Comparison of ENCODE assay signal across 1 cellular context in the genomic region with DNA sequence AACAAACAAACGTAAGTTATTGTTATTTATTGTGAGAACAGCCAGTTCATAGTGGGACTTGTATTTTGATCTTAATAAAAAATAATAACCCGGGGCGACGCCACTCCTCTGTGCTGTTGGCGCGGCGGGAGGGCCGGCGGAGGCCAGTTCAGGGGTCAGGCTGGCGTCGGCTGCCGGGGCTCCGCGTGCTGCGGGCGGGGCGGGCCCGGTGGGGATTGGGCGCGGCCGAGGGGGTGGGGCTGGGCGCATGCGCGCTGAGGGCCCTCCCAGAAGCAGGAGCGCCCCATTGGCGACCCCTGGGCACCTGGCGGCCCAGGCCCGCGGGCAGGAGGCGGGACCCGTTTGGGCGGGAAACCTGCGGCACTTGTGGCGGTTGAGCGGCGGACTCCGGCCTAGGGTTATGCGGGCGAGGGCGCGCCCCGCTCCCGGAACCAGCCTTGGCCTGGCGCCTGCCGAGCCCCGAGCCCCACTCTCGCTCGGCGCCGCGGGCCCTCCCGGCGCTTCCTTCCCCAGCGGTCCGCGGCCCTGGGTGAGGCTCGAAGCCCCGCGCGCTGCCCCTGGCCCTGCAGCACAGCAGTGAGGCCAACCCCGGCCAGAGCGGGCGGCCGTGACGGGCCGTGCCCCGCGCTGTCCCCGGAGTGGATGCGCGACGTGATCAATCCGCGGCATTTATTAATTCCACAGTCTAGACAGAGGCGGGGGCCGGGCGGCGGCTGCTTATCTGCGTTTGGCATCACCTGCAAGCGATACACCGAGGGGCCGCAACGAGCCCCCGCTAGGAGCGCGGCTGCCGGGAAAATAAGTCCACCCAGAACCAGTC.
A peak's percentile ranks its signal among the peaks of the same experiment; 100 is the strongest.
TF ChIP-seq lines count a peak whose summit lies in the region.

No MANE protein-coding gene starts in this region.

TF ChIP-seq in WTC11, 78 proteins besides CTCF, POLR2A, EP300 and RAD21 (continued from another document and continues in another):
- TF ChIP-seq, protein P1, sequence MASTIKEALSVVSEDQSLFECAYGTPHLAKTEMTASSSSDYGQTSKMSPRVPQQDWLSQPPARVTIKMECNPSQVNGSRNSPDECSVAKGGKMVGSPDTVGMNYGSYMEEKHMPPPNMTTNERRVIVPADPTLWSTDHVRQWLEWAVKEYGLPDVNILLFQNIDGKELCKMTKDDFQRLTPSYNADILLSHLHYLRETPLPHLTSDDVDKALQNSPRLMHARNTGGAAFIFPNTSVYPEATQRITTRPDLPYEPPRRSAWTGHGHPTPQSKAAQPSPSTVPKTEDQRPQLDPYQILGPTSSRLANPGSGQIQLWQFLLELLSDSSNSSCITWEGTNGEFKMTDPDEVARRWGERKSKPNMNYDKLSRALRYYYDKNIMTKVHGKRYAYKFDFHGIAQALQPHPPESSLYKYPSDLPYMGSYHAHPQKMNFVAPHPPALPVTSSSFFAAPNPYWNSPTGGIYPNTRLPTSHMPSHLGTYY (CRISPR knock-in tag; IDR thresholded peaks at IDR 0.05) = no peak
- TF ChIP-seq RORB (CRISPR knock-in tag; IDR thresholded peaks at IDR 0.05) (no peak), MYBL2 (CRISPR knock-in tag; IDR thresholded peaks at IDR 0.05) (peak; percentile 57), SOX15 (CRISPR knock-in tag; IDR thresholded peaks at IDR 0.05) (no peak), TP53 (CRISPR knock-in tag; IDR thresholded peaks at IDR 0.05) (peak; percentile 94), JAZF1 (CRISPR knock-in tag; IDR thresholded peaks at IDR 0.05) (no peak), CREM (CRISPR knock-in tag; IDR thresholded peaks at IDR 0.05) (peak; percentile 66; the same call in 1 of the 2 replicates), TEAD1 (CRISPR knock-in tag; IDR thresholded peaks at IDR 0.05) (peak; percentile 68; the same call in 1 of the 2 replicates), TEAD4 (CRISPR knock-in tag; IDR thresholded peaks at IDR 0.05) (no peak; the same call in 1 of the 2 replicates), GTF2I (CRISPR knock-in tag; conservative IDR thresholded peaks at IDR 0.05) (no peak), NR1H2 (CRISPR knock-in tag; IDR thresholded peaks at IDR 0.05) (no peak), ZNF423 (CRISPR knock-in tag; IDR thresholded peaks at IDR 0.05) (no peak), ATF1 (CRISPR knock-in tag; IDR thresholded peaks at IDR 0.05) (no peak)
- TF ChIP-seq, protein P2, sequence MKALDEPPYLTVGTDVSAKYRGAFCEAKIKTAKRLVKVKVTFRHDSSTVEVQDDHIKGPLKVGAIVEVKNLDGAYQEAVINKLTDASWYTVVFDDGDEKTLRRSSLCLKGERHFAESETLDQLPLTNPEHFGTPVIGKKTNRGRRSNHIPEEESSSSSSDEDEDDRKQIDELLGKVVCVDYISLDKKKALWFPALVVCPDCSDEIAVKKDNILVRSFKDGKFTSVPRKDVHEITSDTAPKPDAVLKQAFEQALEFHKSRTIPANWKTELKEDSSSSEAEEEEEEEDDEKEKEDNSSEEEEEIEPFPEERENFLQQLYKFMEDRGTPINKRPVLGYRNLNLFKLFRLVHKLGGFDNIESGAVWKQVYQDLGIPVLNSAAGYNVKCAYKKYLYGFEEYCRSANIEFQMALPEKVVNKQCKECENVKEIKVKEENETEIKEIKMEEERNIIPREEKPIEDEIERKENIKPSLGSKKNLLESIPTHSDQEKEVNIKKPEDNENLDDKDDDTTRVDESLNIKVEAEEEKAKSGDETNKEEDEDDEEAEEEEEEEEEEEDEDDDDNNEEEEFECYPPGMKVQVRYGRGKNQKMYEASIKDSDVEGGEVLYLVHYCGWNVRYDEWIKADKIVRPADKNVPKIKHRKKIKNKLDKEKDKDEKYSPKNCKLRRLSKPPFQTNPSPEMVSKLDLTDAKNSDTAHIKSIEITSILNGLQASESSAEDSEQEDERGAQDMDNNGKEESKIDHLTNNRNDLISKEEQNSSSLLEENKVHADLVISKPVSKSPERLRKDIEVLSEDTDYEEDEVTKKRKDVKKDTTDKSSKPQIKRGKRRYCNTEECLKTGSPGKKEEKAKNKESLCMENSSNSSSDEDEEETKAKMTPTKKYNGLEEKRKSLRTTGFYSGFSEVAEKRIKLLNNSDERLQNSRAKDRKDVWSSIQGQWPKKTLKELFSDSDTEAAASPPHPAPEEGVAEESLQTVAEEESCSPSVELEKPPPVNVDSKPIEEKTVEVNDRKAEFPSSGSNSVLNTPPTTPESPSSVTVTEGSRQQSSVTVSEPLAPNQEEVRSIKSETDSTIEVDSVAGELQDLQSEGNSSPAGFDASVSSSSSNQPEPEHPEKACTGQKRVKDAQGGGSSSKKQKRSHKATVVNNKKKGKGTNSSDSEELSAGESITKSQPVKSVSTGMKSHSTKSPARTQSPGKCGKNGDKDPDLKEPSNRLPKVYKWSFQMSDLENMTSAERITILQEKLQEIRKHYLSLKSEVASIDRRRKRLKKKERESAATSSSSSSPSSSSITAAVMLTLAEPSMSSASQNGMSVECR (CRISPR knock-in tag; IDR thresholded peaks at IDR 0.05; ENCODE audit: borderline replicate concordance) = 0 out of 2 replicates have a peak, but pooled peaks have one; percentile 13
- TF ChIP-seq, protein P3, sequence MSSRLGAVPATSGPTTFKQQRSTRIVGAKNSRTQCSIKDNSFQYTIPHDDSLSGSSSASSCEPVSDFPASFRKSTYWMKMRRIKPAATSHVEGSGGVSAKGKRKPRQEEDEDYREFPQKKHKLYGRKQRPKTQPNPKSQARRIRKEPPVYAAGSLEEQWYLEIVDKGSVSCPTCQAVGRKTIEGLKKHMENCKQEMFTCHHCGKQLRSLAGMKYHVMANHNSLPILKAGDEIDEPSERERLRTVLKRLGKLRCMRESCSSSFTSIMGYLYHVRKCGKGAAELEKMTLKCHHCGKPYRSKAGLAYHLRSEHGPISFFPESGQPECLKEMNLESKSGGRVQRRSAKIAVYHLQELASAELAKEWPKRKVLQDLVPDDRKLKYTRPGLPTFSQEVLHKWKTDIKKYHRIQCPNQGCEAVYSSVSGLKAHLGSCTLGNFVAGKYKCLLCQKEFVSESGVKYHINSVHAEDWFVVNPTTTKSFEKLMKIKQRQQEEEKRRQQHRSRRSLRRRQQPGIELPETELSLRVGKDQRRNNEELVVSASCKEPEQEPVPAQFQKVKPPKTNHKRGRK (CRISPR knock-in tag; IDR thresholded peaks at IDR 0.05; ENCODE audit: borderline replicate concordance) = 0 out of 2 replicates have a peak, but pooled peaks have one; percentile 9
- TF ChIP-seq, protein P4, sequence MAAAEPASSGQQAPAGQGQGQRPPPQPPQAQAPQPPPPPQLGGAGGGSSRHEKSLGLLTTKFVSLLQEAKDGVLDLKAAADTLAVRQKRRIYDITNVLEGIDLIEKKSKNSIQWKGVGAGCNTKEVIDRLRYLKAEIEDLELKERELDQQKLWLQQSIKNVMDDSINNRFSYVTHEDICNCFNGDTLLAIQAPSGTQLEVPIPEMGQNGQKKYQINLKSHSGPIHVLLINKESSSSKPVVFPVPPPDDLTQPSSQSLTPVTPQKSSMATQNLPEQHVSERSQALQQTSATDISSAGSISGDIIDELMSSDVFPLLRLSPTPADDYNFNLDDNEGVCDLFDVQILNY (CRISPR knock-in tag; IDR thresholded peaks at IDR 0.05) = peak; percentile 88
- TF ChIP-seq, protein P5, sequence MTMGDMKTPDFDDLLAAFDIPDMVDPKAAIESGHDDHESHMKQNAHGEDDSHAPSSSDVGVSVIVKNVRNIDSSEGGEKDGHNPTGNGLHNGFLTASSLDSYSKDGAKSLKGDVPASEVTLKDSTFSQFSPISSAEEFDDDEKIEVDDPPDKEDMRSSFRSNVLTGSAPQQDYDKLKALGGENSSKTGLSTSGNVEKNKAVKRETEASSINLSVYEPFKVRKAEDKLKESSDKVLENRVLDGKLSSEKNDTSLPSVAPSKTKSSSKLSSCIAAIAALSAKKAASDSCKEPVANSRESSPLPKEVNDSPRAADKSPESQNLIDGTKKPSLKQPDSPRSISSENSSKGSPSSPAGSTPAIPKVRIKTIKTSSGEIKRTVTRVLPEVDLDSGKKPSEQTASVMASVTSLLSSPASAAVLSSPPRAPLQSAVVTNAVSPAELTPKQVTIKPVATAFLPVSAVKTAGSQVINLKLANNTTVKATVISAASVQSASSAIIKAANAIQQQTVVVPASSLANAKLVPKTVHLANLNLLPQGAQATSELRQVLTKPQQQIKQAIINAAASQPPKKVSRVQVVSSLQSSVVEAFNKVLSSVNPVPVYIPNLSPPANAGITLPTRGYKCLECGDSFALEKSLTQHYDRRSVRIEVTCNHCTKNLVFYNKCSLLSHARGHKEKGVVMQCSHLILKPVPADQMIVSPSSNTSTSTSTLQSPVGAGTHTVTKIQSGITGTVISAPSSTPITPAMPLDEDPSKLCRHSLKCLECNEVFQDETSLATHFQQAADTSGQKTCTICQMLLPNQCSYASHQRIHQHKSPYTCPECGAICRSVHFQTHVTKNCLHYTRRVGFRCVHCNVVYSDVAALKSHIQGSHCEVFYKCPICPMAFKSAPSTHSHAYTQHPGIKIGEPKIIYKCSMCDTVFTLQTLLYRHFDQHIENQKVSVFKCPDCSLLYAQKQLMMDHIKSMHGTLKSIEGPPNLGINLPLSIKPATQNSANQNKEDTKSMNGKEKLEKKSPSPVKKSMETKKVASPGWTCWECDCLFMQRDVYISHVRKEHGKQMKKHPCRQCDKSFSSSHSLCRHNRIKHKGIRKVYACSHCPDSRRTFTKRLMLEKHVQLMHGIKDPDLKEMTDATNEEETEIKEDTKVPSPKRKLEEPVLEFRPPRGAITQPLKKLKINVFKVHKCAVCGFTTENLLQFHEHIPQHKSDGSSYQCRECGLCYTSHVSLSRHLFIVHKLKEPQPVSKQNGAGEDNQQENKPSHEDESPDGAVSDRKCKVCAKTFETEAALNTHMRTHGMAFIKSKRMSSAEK (CRISPR knock-in tag; IDR thresholded peaks at IDR 0.05; ENCODE audit: borderline replicate concordance) = no peak
- TF ChIP-seq, protein P6, sequence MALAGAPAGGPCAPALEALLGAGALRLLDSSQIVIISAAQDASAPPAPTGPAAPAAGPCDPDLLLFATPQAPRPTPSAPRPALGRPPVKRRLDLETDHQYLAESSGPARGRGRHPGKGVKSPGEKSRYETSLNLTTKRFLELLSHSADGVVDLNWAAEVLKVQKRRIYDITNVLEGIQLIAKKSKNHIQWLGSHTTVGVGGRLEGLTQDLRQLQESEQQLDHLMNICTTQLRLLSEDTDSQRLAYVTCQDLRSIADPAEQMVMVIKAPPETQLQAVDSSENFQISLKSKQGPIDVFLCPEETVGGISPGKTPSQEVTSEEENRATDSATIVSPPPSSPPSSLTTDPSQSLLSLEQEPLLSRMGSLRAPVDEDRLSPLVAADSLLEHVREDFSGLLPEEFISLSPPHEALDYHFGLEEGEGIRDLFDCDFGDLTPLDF (CRISPR knock-in tag; IDR thresholded peaks at IDR 0.05) = 0 out of 2 replicates have a peak, but pooled peaks have one; percentile 70
- TF ChIP-seq, protein P7, sequence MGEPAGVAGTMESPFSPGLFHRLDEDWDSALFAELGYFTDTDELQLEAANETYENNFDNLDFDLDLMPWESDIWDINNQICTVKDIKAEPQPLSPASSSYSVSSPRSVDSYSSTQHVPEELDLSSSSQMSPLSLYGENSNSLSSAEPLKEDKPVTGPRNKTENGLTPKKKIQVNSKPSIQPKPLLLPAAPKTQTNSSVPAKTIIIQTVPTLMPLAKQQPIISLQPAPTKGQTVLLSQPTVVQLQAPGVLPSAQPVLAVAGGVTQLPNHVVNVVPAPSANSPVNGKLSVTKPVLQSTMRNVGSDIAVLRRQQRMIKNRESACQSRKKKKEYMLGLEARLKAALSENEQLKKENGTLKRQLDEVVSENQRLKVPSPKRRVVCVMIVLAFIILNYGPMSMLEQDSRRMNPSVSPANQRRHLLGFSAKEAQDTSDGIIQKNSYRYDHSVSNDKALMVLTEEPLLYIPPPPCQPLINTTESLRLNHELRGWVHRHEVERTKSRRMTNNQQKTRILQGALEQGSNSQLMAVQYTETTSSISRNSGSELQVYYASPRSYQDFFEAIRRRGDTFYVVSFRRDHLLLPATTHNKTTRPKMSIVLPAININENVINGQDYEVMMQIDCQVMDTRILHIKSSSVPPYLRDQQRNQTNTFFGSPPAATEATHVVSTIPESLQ (CRISPR knock-in tag; IDR thresholded peaks at IDR 0.05) = no peak
- TF ChIP-seq, protein P8, sequence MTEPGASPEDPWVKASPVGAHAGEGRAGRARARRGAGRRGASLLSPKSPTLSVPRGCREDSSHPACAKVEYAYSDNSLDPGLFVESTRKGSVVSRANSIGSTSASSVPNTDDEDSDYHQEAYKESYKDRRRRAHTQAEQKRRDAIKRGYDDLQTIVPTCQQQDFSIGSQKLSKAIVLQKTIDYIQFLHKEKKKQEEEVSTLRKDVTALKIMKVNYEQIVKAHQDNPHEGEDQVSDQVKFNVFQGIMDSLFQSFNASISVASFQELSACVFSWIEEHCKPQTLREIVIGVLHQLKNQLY (CRISPR knock-in tag; IDR thresholded peaks at IDR 0.05) = no peak
- TF ChIP-seq, protein P9, sequence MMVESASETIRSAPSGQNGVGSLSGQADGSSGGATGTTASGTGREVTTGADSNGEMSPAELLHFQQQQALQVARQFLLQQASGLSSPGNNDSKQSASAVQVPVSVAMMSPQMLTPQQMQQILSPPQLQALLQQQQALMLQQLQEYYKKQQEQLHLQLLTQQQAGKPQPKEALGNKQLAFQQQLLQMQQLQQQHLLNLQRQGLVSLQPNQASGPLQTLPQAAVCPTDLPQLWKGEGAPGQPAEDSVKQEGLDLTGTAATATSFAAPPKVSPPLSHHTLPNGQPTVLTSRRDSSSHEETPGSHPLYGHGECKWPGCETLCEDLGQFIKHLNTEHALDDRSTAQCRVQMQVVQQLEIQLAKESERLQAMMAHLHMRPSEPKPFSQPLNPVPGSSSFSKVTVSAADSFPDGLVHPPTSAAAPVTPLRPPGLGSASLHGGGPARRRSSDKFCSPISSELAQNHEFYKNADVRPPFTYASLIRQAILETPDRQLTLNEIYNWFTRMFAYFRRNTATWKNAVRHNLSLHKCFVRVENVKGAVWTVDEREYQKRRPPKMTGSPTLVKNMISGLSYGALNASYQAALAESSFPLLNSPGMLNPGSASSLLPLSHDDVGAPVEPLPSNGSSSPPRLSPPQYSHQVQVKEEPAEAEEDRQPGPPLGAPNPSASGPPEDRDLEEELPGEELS (CRISPR knock-in tag; IDR thresholded peaks at IDR 0.05) = peak; percentile 87
- TF ChIP-seq, protein P10, sequence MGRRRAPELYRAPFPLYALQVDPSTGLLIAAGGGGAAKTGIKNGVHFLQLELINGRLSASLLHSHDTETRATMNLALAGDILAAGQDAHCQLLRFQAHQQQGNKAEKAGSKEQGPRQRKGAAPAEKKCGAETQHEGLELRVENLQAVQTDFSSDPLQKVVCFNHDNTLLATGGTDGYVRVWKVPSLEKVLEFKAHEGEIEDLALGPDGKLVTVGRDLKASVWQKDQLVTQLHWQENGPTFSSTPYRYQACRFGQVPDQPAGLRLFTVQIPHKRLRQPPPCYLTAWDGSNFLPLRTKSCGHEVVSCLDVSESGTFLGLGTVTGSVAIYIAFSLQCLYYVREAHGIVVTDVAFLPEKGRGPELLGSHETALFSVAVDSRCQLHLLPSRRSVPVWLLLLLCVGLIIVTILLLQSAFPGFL (CRISPR knock-in tag; IDR thresholded peaks at IDR 0.05; ENCODE audit: borderline replicate concordance) = no peak
- TF ChIP-seq, protein P11, sequence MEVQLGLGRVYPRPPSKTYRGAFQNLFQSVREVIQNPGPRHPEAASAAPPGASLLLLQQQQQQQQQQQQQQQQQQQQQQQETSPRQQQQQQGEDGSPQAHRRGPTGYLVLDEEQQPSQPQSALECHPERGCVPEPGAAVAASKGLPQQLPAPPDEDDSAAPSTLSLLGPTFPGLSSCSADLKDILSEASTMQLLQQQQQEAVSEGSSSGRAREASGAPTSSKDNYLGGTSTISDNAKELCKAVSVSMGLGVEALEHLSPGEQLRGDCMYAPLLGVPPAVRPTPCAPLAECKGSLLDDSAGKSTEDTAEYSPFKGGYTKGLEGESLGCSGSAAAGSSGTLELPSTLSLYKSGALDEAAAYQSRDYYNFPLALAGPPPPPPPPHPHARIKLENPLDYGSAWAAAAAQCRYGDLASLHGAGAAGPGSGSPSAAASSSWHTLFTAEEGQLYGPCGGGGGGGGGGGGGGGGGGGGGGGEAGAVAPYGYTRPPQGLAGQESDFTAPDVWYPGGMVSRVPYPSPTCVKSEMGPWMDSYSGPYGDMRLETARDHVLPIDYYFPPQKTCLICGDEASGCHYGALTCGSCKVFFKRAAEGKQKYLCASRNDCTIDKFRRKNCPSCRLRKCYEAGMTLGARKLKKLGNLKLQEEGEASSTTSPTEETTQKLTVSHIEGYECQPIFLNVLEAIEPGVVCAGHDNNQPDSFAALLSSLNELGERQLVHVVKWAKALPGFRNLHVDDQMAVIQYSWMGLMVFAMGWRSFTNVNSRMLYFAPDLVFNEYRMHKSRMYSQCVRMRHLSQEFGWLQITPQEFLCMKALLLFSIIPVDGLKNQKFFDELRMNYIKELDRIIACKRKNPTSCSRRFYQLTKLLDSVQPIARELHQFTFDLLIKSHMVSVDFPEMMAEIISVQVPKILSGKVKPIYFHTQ (CRISPR knock-in tag; IDR thresholded peaks at IDR 0.05) = no peak
